Comparison of ENCODE assay signal across 1 cellular context in genomic region chr11:44564653-44565007, GRCh38.
TF ChIP-seq lines count a peak whose summit lies in the region.

No MANE protein-coding gene starts in this region.

TF ChIP-seq in WTC11, 78 proteins besides CTCF, POLR2A, EP300 and RAD21 (continued from another document):
- no peak for TF ChIP-seq ZNF281 (CRISPR knock-in tag; IDR thresholded peaks at IDR 0.05)
- no peak for TF ChIP-seq STAT6 (CRISPR knock-in tag; conservative IDR thresholded peaks at IDR 0.05; ENCODE audit: low read depth)
- no peak for TF ChIP-seq FOXJ3 (CRISPR knock-in tag; IDR thresholded peaks at IDR 0.05; ENCODE audit: borderline replicate concordance)
- no peak for TF ChIP-seq SMAD3 (CRISPR knock-in tag; IDR thresholded peaks at IDR 0.05; ENCODE audit: borderline replicate concordance)
- no peak for TF ChIP-seq ATF3 (CRISPR knock-in tag; conservative IDR thresholded peaks at IDR 0.05)
- TF ChIP-seq, protein P1, sequence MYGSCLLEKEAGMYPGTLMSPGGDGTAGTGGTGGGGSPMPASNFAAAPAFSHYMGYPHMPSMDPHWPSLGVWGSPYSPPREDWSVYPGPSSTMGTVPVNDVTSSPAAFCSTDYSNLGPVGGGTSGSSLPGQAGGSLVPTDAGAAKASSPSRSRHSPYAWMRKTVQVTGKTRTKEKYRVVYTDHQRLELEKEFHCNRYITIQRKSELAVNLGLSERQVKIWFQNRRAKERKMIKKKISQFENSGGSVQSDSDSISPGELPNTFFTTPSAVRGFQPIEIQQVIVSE (CRISPR knock-in tag; IDR thresholded peaks at IDR 0.05; ENCODE audit: borderline replicate concordance), result no peak
- TF ChIP-seq, protein P2, sequence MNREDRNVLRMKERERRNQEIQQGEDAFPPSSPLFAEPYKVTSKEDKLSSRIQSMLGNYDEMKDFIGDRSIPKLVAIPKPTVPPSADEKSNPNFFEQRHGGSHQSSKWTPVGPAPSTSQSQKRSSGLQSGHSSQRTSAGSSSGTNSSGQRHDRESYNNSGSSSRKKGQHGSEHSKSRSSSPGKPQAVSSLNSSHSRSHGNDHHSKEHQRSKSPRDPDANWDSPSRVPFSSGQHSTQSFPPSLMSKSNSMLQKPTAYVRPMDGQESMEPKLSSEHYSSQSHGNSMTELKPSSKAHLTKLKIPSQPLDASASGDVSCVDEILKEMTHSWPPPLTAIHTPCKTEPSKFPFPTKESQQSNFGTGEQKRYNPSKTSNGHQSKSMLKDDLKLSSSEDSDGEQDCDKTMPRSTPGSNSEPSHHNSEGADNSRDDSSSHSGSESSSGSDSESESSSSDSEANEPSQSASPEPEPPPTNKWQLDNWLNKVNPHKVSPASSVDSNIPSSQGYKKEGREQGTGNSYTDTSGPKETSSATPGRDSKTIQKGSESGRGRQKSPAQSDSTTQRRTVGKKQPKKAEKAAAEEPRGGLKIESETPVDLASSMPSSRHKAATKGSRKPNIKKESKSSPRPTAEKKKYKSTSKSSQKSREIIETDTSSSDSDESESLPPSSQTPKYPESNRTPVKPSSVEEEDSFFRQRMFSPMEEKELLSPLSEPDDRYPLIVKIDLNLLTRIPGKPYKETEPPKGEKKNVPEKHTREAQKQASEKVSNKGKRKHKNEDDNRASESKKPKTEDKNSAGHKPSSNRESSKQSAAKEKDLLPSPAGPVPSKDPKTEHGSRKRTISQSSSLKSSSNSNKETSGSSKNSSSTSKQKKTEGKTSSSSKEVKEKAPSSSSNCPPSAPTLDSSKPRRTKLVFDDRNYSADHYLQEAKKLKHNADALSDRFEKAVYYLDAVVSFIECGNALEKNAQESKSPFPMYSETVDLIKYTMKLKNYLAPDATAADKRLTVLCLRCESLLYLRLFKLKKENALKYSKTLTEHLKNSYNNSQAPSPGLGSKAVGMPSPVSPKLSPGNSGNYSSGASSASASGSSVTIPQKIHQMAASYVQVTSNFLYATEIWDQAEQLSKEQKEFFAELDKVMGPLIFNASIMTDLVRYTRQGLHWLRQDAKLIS (CRISPR knock-in tag; IDR thresholded peaks at IDR 0.05; ENCODE audit: borderline replicate concordance), result no peak
- no peak for TF ChIP-seq ZNF138 (CRISPR knock-in tag; conservative IDR thresholded peaks at IDR 0.05)
- no peak for TF ChIP-seq CBFB (CRISPR knock-in tag; IDR thresholded peaks at IDR 0.05; ENCODE audit: low read depth)
